Comparison of ENCODE assay signal across 14 cellular contexts in genomic region chrX:71619193-71619592, GRCh38. TPM values are rescaled to one million over a fixed set of nuclear protein-coding genes. Genes with fewer than 3 reads are reported as not detected.
A peak's percentile ranks its signal among the peaks of the same experiment; 100 is the strongest.
DNase-seq lines count a peak whose midpoint lies in the region; ATAC-seq and TF ChIP-seq lines count a peak whose summit lies in the region.
"Had no signal": no experiment of that assay in that cellular context is flagged by ENCODE, and none has a peak within 500 bp of the region (broad histone marks: within the 10 kb centered on the region; RNA-seq: fewer than 3 reads in every experiment).

No MANE protein-coding gene starts in this region.

- H3K27ac ChIP-seq in ovary, result no peak overlapping the region
- H3K27ac ChIP-seq: foreskin keratinocyte, sigmoid colon, SJSA1 had no signal

- no peak for TF ChIP-seq EP300 in ovary (IDR thresholded peaks at IDR 0.05)

- 83 to 84% (median 83%) methylated on average over 8 of the region's 8 CpGs for WGBS in ovary, 3 donors

- H3K4me1 ChIP-seq in ovary (ENCODE audit: insufficient read depth), result no peaks in the 10 kb centered on the region
- H3K4me1 ChIP-seq: SJSA1 had no signal

- intact Hi-C loops in ovary (cut with DNase I), result no loop called here

- peak; percentile 1 for DNase-seq in SKM-1 (lab: John Stamatoyannopoulos, UW; ENCODE audit: unreplicated experiment)
- no peak for DNase-seq in SKM-1 treated with dmso at 0.1 percent for 144 hours (lab: John Stamatoyannopoulos, UW; ENCODE audit: unreplicated experiment)
- peak; percentile 78 for DNase-seq in activated CD8-positive, alpha-beta memory T cell treated with anti-CD3 and anti-CD28 coated beads for 24 hours
- DNase-seq in effector CD8-positive, alpha-beta T cell (lab: John Stamatoyannopoulos, UW), result peak; percentile 3
- peak; percentile 54 for DNase-seq in stimulated activated naive B cell treated with anti-CD40 and anti-IgM and Interleukin-4, amounts not matched to agents 10 μg/mL and 1 μg/mL and 100 μg/mL, for 72 hours
- DNase-seq in inferior parietal cortex (ENCODE audit: extremely low spot score), result no peak
- DNase-seq in ovary, result no peak
- DNase-seq: foreskin keratinocyte, NCI-H2081, sigmoid colon had no signal

- no peaks in the 10 kb centered on the region for H3K27me3 ChIP-seq in ovary
- H3K27me3 ChIP-seq: foreskin keratinocyte, sigmoid colon, SJSA1 had no signal

- no peak for TF ChIP-seq POLR2A in ovary (IDR thresholded peaks at IDR 0.05)

- no peak overlapping the region for H3K4me3 ChIP-seq in ovary
- H3K4me3 ChIP-seq: sigmoid colon, SJSA1 had no signal

- H3K36me3 ChIP-seq in ovary, result no peaks in the 10 kb centered on the region
- H3K36me3 ChIP-seq: SJSA1 had no signal

- no peak for TF ChIP-seq CTCF in ovary (IDR thresholded peaks at IDR 0.05)

- H3K36me3 Mint-ChIP-seq in stimulated activated naive B cell treated with anti-CD40 and anti-IgM and Interleukin-4, amounts not matched to agents 10 μg/mL and 1 μg/mL and 100 μg/mL, for 72 hours, result peaks cover 24 to 40% of the 10 kb centered on the region in 2 donors

- H3K4me3 Mint-ChIP-seq in stimulated activated naive B cell treated with anti-CD40 and anti-IgM and Interleukin-4, amounts not matched to agents 10 μg/mL and 1 μg/mL and 100 μg/mL, for 72 hours, result no peak overlapping the region

- peak; percentile 53 to 59 for ATAC-seq in stimulated activated naive B cell treated with anti-CD40 and anti-IgM and Interleukin-4, amounts not matched to agents 10 μg/mL and 1 μg/mL and 100 μg/mL, for 72 hours (replicated peaks)
- no peak for ATAC-seq in GM21529 (IDR thresholded peaks at IDR 0.05; ENCODE audit: unreplicated experiment)
- ATAC-seq: foreskin keratinocyte had no signal

- H3K9me3 ChIP-seq in ovary, result no peaks in the 10 kb centered on the region
- H3K9me3 ChIP-seq: sigmoid colon, SJSA1 had no signal

- peak overlapping the region; percentile 92 for H3K27ac Mint-ChIP-seq in stimulated activated naive B cell treated with anti-CD40 and anti-IgM and Interleukin-4, amounts not matched to agents 10 μg/mL and 1 μg/mL and 100 μg/mL, for 72 hours

- H3K4me1 Mint-ChIP-seq in stimulated activated naive B cell treated with anti-CD40 and anti-IgM and Interleukin-4, amounts not matched to agents 10 μg/mL and 1 μg/mL and 100 μg/mL, for 72 hours, result peaks cover 53 to 80% of the 10 kb centered on the region in 2 donors

- no peaks in the 10 kb centered on the region for H3K27me3 Mint-ChIP-seq in stimulated activated naive B cell treated with anti-CD40 and anti-IgM and Interleukin-4, amounts not matched to agents 10 μg/mL and 1 μg/mL and 100 μg/mL, for 72 hours

- H3K9me3 Mint-ChIP-seq in stimulated activated naive B cell treated with anti-CD40 and anti-IgM and Interleukin-4, amounts not matched to agents 10 μg/mL and 1 μg/mL and 100 μg/mL, for 72 hours, result peaks cover 3% of the 10 kb centered on the region in 2 donors

RNA-seq across cellular contexts. Expression of gene CXCR3, which starts 0.9 kb away (rescaled TPM):
- total RNA-seq in ovary, result under 1 TPM in 5 of 7 donors, not detected in 2; 0.12 to 0.34 (median 0.20) TPM
- polyA plus RNA-seq in ovary, result under 1 TPM in 1 of 2 donors, not detected in 1; 0.08 TPM
- total RNA-seq: bronchial epithelial cell, foreskin keratinocyte, lung microvascular endothelial cell, sigmoid colon, SJSA1 had no signal
- polyA plus RNA-seq: foreskin keratinocyte had no signal

RNA-seq across cellular contexts. Expression of gene GCNA, which starts 41.0 kb away (rescaled TPM):
- total RNA-seq in ovary, result 1 to 10 TPM in 3 of 7 donors, under 1 TPM in 4; 0.46 to 2.3 (median 0.92) TPM
- 1 to 10 TPM in 1 of 2 donors, under 1 TPM in 1; 0.98 to 1.4 TPM for polyA plus RNA-seq in ovary

Comparison
In these comparisons a context has a peak if more than half of its experiments do, and no peak if none do; other contexts are left out.
1. DNase-seq: peak in SKM-1 (single experiment), activated CD8-positive, alpha-beta memory T cell treated with anti-CD3 and anti-CD28 coated beads for 24 hours (single experiment), effector CD8-positive, alpha-beta T cell (single experiment) and stimulated activated naive B cell treated with anti-CD40 and anti-IgM and Interleukin-4, amounts not matched to agents 10 μg/mL and 1 μg/mL and 100 μg/mL, for 72 hours (single experiment); none in SKM-1 treated with dmso at 0.1 percent for 144 hours (single experiment), inferior parietal cortex (single experiment) and ovary (0 of 5).